ENCODE assay signal across 1 cellular context in the genomic region with DNA sequence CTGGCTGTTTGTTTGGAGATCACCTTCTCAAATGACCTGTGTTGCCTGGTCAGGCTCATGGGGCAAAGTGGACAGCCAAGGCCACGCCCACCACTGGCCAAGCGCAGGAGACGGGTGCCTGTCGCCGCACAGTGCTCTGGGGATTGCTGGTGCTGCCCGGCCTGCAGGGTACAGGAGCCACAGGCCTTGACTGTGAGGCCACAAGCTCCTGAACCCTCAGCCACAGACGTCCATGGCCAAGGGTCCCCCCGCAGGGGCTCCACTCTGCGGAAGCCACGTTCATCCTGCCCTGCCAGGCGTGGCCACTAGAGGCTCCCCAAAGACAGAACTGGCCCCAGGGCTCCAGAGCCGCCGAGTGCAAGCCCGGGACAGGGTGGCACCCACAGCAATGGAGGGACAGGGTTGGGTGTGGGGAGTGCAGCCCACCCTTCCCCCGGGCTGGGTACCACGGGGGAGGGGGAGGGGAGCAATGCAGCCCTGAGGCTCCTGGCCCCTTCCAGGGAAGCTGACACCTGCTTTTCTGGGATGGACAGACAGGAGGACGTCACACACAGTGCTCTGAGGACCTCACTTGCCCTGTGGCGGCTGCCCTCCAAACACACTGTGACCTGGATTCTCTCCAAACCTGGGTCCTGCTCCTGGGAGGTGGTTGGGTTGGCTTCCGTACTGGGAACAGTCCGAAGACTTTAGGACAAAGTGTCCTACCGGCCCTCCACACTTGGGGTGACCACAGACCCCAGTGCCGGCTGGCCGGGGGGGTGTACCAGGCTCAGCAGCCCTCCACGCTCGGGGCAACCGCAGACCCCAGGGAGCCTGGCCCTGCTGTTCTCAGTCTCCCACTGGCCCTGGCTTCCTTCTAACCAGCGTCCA.
TF ChIP-seq lines count a peak whose summit lies in the region.

No MANE protein-coding gene starts in this region.

TF ChIP-seq in HepG2, 621 proteins besides CTCF, POLR2A, EP300 and RAD21 (continues in another document):
- TF ChIP-seq ATF7 (IDR thresholded peaks at IDR 0.05) (no peak), ATF7 (CRISPR knock-in tag; IDR thresholded peaks at IDR 0.05) (peak; percentile 24; the same call in 1 of the 2 replicates), YY1 (IDR thresholded peaks at IDR 0.05; ENCODE audit: insufficient read depth, insufficient replicate concordance, low read depth, low read length) (peak; percentile 25), ZNF296 (CRISPR knock-in tag; conservative IDR thresholded peaks at IDR 0.05) (peak; percentile 90; the same call in 1 of the 2 replicates), ZHX2 (IDR thresholded peaks at IDR 0.05; ENCODE audit: low read depth) (no peak), ZHX2 (CRISPR knock-in tag; IDR thresholded peaks at IDR 0.05; ENCODE audit: borderline replicate concordance) (no peak), SP4 (CRISPR knock-in tag; IDR thresholded peaks at IDR 0.05) (0 out of 2 replicates have a peak, but pooled peaks have one; percentile 35), ZNF891 (CRISPR knock-in tag; IDR thresholded peaks at IDR 0.05) (peak; percentile 40; the same call in 1 of the 2 replicates), GTF2F1 (IDR thresholded peaks at IDR 0.05; ENCODE audit: low read length) (no peak), TRIM24 (CRISPR knock-in tag; IDR thresholded peaks at IDR 0.05) (no peak), NFATC3 (CRISPR knock-in tag; IDR thresholded peaks at IDR 0.05) (no peak), ZNF350 (CRISPR knock-in tag; IDR thresholded peaks at IDR 0.05; ENCODE audit: borderline replicate concordance, low read depth) (0 out of 2 replicates have a peak, but pooled peaks have one; percentile 50), PHF5A (CRISPR knock-in tag; IDR thresholded peaks at IDR 0.05; ENCODE audit: low read depth, unreplicated experiment) (no peak), JUND (CRISPR knock-in tag; IDR thresholded peaks at IDR 0.05) (no peak), ZBTB40 (IDR thresholded peaks at IDR 0.05) (no peak), ZBTB40 (CRISPR knock-in tag; IDR thresholded peaks at IDR 0.05) (0 out of 2 replicates have a peak, but pooled peaks have one; percentile 19), ZBTB7B (CRISPR knock-in tag; IDR thresholded peaks at IDR 0.05) (0 out of 2 replicates have a peak, but pooled peaks have one; percentile 36), NONO (IDR thresholded peaks at IDR 0.05) (no peak), NONO (CRISPR knock-in tag; conservative IDR thresholded peaks at IDR 0.05) (peak; percentile 80), PCBP2 (optimal IDR thresholded peaks at IDR 0.05; ENCODE audit: low read depth, low read length, poor library complexity, severe bottlenecking) (no peak), DNMT1 (CRISPR knock-in tag; IDR thresholded peaks at IDR 0.05) (no peak), PPARG (CRISPR knock-in tag; conservative IDR thresholded peaks at IDR 0.05) (0 out of 2 replicates have a peak, but pooled peaks have one; percentile 22), TBP (CRISPR knock-in tag; IDR thresholded peaks at IDR 0.05) (no peak), KDM2A (CRISPR knock-in tag; IDR thresholded peaks at IDR 0.05; ENCODE audit: borderline replicate concordance, low read depth) (peak; percentile 86; the same call in 1 of the 2 replicates), FOXA1 (IDR thresholded peaks at IDR 0.05) (no peak), FOXA1 (CRISPR knock-in tag; IDR thresholded peaks at IDR 0.05) (peak; percentile 21; the same call in 1 of the 2 replicates), ZNF382 (CRISPR knock-in tag; IDR thresholded peaks at IDR 0.05; ENCODE audit: borderline replicate concordance) (no peak), PAXIP1 (CRISPR knock-in tag; conservative IDR thresholded peaks at IDR 0.05) (peak; percentile 51; the same call in 1 of the 2 replicates), NFKBIZ (CRISPR knock-in tag; IDR thresholded peaks at IDR 0.05) (no peak), ZNF879 (CRISPR knock-in tag; IDR thresholded peaks at IDR 0.05) (no peak)
- TF ChIP-seq, protein P1, sequence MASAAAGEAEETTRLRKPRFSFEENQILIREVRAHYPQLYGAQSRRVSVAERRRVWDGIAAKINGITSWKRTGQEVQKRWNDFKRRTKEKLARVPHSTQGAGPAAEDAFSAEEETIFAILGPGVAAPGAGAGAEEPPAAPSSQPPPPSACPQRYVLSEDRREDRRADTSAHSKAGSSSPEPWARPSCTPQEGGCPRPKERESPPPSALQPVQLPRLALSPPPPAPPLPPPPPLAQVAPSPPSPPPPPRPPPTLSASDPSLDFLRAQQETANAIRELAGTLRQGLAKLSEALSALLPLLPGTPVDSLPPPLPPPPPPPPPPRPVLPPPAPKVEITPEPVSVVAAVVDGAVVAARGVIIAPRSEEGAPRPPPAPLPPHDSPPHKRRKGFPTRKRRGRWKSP (CRISPR knock-in tag; IDR thresholded peaks at IDR 0.05), result peak; percentile 27; the same call in 1 of the 2 replicates
- TF ChIP-seq, protein P2, sequence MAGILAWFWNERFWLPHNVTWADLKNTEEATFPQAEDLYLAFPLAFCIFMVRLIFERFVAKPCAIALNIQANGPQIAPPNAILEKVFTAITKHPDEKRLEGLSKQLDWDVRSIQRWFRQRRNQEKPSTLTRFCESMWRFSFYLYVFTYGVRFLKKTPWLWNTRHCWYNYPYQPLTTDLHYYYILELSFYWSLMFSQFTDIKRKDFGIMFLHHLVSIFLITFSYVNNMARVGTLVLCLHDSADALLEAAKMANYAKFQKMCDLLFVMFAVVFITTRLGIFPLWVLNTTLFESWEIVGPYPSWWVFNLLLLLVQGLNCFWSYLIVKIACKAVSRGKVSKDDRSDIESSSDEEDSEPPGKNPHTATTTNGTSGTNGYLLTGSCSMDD (CRISPR knock-in tag; IDR thresholded peaks at IDR 0.05), result no peak
- TF ChIP-seq, protein P3, sequence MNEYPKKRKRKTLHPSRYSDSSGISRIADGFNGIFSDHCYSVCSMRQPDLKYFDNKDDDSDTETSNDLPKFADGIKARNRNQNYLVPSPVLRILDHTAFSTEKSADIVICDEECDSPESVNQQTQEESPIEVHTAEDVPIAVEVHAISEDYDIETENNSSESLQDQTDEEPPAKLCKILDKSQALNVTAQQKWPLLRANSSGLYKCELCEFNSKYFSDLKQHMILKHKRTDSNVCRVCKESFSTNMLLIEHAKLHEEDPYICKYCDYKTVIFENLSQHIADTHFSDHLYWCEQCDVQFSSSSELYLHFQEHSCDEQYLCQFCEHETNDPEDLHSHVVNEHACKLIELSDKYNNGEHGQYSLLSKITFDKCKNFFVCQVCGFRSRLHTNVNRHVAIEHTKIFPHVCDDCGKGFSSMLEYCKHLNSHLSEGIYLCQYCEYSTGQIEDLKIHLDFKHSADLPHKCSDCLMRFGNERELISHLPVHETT (CRISPR knock-in tag; conservative IDR thresholded peaks at IDR 0.05), result no peak
